Comparison of ENCODE assay signal across 11 cellular contexts in the genomic region with DNA sequence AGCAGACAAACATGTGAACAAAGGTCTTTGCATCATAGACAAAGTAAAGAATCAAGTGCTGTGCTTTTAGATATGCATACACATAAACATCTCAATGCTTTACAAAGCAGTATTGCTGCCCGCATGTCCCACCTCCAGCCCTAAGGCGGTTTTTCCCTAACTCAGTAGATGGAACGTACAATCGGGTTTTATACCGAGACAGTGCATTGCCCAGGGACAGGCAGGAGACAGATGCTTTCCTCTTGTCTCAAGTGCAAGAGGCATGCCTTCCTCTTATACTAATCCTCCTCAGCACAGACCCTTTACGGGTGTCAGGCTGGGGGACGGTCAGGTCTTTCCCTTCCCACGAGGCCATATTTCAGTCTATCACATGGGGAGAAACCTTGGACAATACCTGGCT. TPM values are rescaled to one million over a fixed set of nuclear protein-coding genes. Genes with fewer than 3 reads are reported as not detected.
A peak's percentile ranks its signal among the peaks of the same experiment; 100 is the strongest.
DNase-seq lines count a peak whose midpoint lies in the region; ATAC-seq and TF ChIP-seq lines count a peak whose summit lies in the region.
"Not testable (repeated sequence)": the region's sequence is repeated elsewhere in the genome, so short reads cannot be mapped to it uniquely, and the experiment has no call there.
"Had no signal": no experiment of that assay in that cellular context is flagged by ENCODE, and none has a peak within 500 bp of the region (broad histone marks: within the 10 kb centered on the region; RNA-seq: fewer than 3 reads in every experiment).

No MANE protein-coding gene starts in this region.

- H3K4me1 ChIP-seq in HUES48 (ENCODE audit: control insufficient read depth, insufficient read depth, low read length); endodermal cell (ENCODE audit: control insufficient read depth, insufficient read depth, low read length): not testable (repeated sequence)
- H3K4me1 ChIP-seq in upper lobe of right lung = peaks cover 21% of the 10 kb centered on the region

- H3K27ac Mint-ChIP-seq in activated naive CD4-positive, alpha-beta T cell treated with anti-CD3 and anti-CD28 coated beads, Interleukin-2, amount 50 U/mL, for 72 hours = peak overlapping the region; percentile 33 to 76
- H3K27ac Mint-ChIP-seq in endodermal cell (peak overlapping the region; percentile 87), natural killer cell (peak overlapping the region; percentile 6 to 36)

- H3K4me1 Mint-ChIP-seq in endodermal cell = peaks cover 26% of the 10 kb centered on the region
- H3K4me1 Mint-ChIP-seq in natural killer cell = peaks cover 24 to 33% of the 10 kb centered on the region in 2 donors

- TF ChIP-seq CTCF in WERI-Rb-1 (IDR thresholded peaks at IDR 0.05; ENCODE audit: low read depth, low read length); endodermal cell (conservative IDR thresholded peaks at IDR 0.05); natural killer cell (IDR thresholded peaks at IDR 0.05); upper lobe of right lung (IDR thresholded peaks at IDR 0.05): not testable (repeated sequence)

- H3K4me3 ChIP-seq in HUES48 (ENCODE audit: low read depth, low read length); WERI-Rb-1 (ENCODE audit: low read depth, low read length); endodermal cell (ENCODE audit: low read length); upper lobe of right lung: not testable (repeated sequence)

- intact Hi-C loops in natural killer cell (cut with micrococcal nuclease); upper lobe of right lung (cut with DNase I): not testable (repeated sequence)

- 88 to 92% methylated on average over 4 to 8 of the region's 8 CpGs for WGBS in endodermal cell (ENCODE audit: insufficient coverage in 1 of 2, insufficient read length in 1 of 2), 2 experiments

- not testable (repeated sequence) for H3K9ac ChIP-seq in HUES48 (ENCODE audit: low read depth, low read length); endodermal cell (ENCODE audit: extremely low read depth, low read length, poor library complexity, severe bottlenecking)

- H3K4me3 Mint-ChIP-seq in endodermal cell, natural killer cell: not testable (repeated sequence)

- peaks cover 31 to 42% of the 10 kb centered on the region in 2 donors for H3K36me3 Mint-ChIP-seq in activated naive CD4-positive, alpha-beta T cell treated with anti-CD3 and anti-CD28 coated beads, Interleukin-2, amount 50 U/mL, for 72 hours
- peaks cover 65% of the 10 kb centered on the region for H3K36me3 Mint-ChIP-seq in endodermal cell (ENCODE audit: low read depth)
- peaks cover 29% of the 10 kb centered on the region for H3K36me3 Mint-ChIP-seq in natural killer cell

- peak; percentile 77 for DNase-seq in NCI-H524 treated with DMSO at 0.1 percent for 48 hours (lab: John Stamatoyannopoulos, UW)
- DNase-seq in WERI-Rb-1 = peak; percentile 61
- not testable (repeated sequence) for DNase-seq in activated naive CD4-positive, alpha-beta T cell treated with anti-CD3 and anti-CD28 coated beads, Interleukin-2, amount 50 U/mL, for 72 hours (ENCODE audit: low spot score in 2 of 2); endodermal cell; natural killer cell; upper lobe of right lung

- H3K27ac ChIP-seq in HUES48 (ENCODE audit: low read depth, low read length) (peak overlapping the region; percentile 80), WERI-Rb-1 (peak overlapping the region; percentile 90), upper lobe of right lung (peak overlapping the region; percentile 36)
- H3K27ac ChIP-seq in endodermal cell (ENCODE audit: low read depth, low read length) = not testable (repeated sequence)

- not testable (repeated sequence) for H3K27me3 Mint-ChIP-seq in endodermal cell (ENCODE audit: insufficient read depth); natural killer cell (ENCODE audit: low read depth in 2 of 2)

- H3K9me3 ChIP-seq in HUES48 (ENCODE audit: control insufficient read depth, insufficient read depth, low read length); WERI-Rb-1 (ENCODE audit: severe bottlenecking); endodermal cell (ENCODE audit: control insufficient read depth, low read length); upper lobe of right lung: not testable (repeated sequence)

- H3K27me3 ChIP-seq in HUES48 (ENCODE audit: control insufficient read depth, insufficient read depth, low read length); WERI-Rb-1 (ENCODE audit: insufficient read depth, low read depth, severe bottlenecking); endodermal cell (ENCODE audit: control insufficient read depth, insufficient read depth, low read length, poor library complexity, severe bottlenecking); upper lobe of right lung: not testable (repeated sequence)

- not testable (repeated sequence) for ATAC-seq in activated naive CD4-positive, alpha-beta T cell treated with anti-CD3 and anti-CD28 coated beads, Interleukin-2, amount 50 U/mL, for 72 hours; natural killer cell; upper lobe of right lung

- H3K36me3 ChIP-seq in HUES48 (ENCODE audit: control insufficient read depth, insufficient read depth, low read length) = peaks cover 72% of the 10 kb centered on the region
- peaks cover 72% of the 10 kb centered on the region for H3K36me3 ChIP-seq in WERI-Rb-1
- H3K36me3 ChIP-seq in endodermal cell (ENCODE audit: control insufficient read depth, insufficient read depth, low read length) = peaks cover 59% of the 10 kb centered on the region
- peaks cover 69% of the 10 kb centered on the region for H3K36me3 ChIP-seq in upper lobe of right lung

- H3K9me3 Mint-ChIP-seq in activated naive CD4-positive, alpha-beta T cell treated with anti-CD3 and anti-CD28 coated beads, Interleukin-2, amount 50 U/mL, for 72 hours; endodermal cell; natural killer cell: not testable (repeated sequence)

RNA-seq across cellular contexts. Expression of gene MRPL18, which starts 4.7 kb away (rescaled TPM):
- 10 to 100 TPM; 95.2 to 97.4 TPM for total RNA-seq in activated naive CD4-positive, alpha-beta T cell treated with anti-CD3 and anti-CD28 coated beads, Interleukin-2, amount 50 U/mL, for 72 hours
- 10 to 100 TPM; 46.7 to 56.9 TPM for total RNA-seq in endodermal cell
- polyA plus RNA-seq in endodermal cell (2013, experiment 1 of 2) = 40.7 TPM
- 40.6 TPM for polyA plus RNA-seq in endodermal cell (2013, experiment 2 of 2)
- total RNA-seq in natural killer cell = 10 to 100 TPM; 22.3 to 29.6 (median 22.6) TPM
- total RNA-seq in upper lobe of right lung = 46.0 TPM

RNA-seq across cellular contexts. Expression of gene PNLDC1, which starts 5.1 kb away (rescaled TPM):
- under 1 TPM; 0.35 to 0.80 TPM for total RNA-seq in activated naive CD4-positive, alpha-beta T cell treated with anti-CD3 and anti-CD28 coated beads, Interleukin-2, amount 50 U/mL, for 72 hours
- not detected for total RNA-seq in endodermal cell
- not detected for polyA plus RNA-seq in endodermal cell (2013, experiment 1 of 2)
- not detected for polyA plus RNA-seq in endodermal cell (2013, experiment 2 of 2)
- under 1 TPM in 1 of 3 donors, not detected in 2; 0.19 TPM for total RNA-seq in natural killer cell
- total RNA-seq in upper lobe of right lung = 0.49 TPM
- total RNA-seq: CD8-positive, alpha-beta T cell; GM23248; H7; HT-29 had no signal
- polyA plus RNA-seq: GM23248 had no signal

RNA-seq across cellular contexts. Expression of gene TCP1, which starts 5.6 kb away (rescaled TPM):
- 100 to 1,000 TPM; 378 to 626 TPM for total RNA-seq in activated naive CD4-positive, alpha-beta T cell treated with anti-CD3 and anti-CD28 coated beads, Interleukin-2, amount 50 U/mL, for 72 hours
- total RNA-seq in endodermal cell = 100 to 1,000 TPM; 241 to 246 TPM
- 234 TPM for polyA plus RNA-seq in endodermal cell (2013, experiment 1 of 2)
- polyA plus RNA-seq in endodermal cell (2013, experiment 2 of 2) = 228 TPM
- 100 to 1,000 TPM; 192 to 230 (median 218) TPM for total RNA-seq in natural killer cell
- total RNA-seq in upper lobe of right lung = 105 TPM

RNA-seq across cellular contexts. Expression of gene ACAT2, which starts 33.1 kb away (rescaled TPM):
- 100 to 1,000 TPM in 1 of 2 donors, 10 to 100 TPM in 1; 78.9 to 113 TPM for total RNA-seq in activated naive CD4-positive, alpha-beta T cell treated with anti-CD3 and anti-CD28 coated beads, Interleukin-2, amount 50 U/mL, for 72 hours
- total RNA-seq in endodermal cell (100 to 1,000 TPM; 108 to 147 TPM), natural killer cell (10 to 100 TPM; 21.7 to 31.7 (median 26.5) TPM), upper lobe of right lung (52.6 TPM)
- polyA plus RNA-seq in endodermal cell (2013, experiment 1 of 2) = 161 TPM
- 165 TPM for polyA plus RNA-seq in endodermal cell (2013, experiment 2 of 2)

Comparison
In these comparisons a context has a peak if more than half of its experiments do, and no peak if none do; other contexts are left out.
1. H3K27ac Mint-ChIP-seq: peak in every context shown above with its lines; median percentile 87 in endodermal cell; 54 in activated naive CD4-positive, alpha-beta T cell treated with anti-CD3 and anti-CD28 coated beads, Interleukin-2, amount 50 U/mL, for 72 hours; 21 in natural killer cell.